9 cellular contexts compared by ENCODE assay signal in the genomic region with DNA sequence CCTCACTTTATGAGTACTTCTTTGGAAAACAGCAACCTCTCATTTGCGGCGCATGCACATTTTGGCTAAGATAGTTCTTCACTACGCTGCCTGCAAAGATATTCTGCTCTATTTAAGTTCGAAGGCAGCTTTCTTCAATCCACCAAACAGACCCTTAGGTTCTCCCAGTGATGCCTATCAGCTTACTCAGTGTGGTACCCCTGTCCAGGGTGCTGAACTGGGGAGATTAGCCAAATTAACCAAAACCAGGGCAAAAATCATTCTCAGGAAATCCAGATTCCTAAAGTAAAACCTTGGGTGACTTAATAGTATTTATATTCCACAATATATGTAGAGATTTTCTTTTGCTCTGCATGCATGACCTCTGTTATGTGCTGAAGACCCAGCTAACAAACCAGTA.
DNase-seq lines count a peak whose midpoint lies in the region; ATAC-seq and TF ChIP-seq lines count a peak whose summit lies in the region.
"Had no signal": no experiment of that assay in that cellular context is flagged by ENCODE, and none has a peak within 500 bp of the region (broad histone marks: within the 10 kb centered on the region; RNA-seq: fewer than 3 reads in every experiment).

No MANE protein-coding gene starts in this region.

- H3K36me3 Mint-ChIP-seq in MCF 10A (ENCODE audit: insufficient read depth, unreplicated experiment) = no peaks in the 10 kb centered on the region
- no peaks in the 10 kb centered on the region for H3K36me3 Mint-ChIP-seq in CD4-positive, alpha-beta T cell (ENCODE audit: low read depth)

- no peaks in the 10 kb centered on the region for H3K79me2 ChIP-seq in fibroblast of lung (ENCODE audit: control insufficient read depth, insufficient read depth, low read length)

- H3K27me3 ChIP-seq in breast epithelium = no peaks in the 10 kb centered on the region
- H3K27me3 ChIP-seq in fibroblast of lung (ENCODE audit: control insufficient read depth, insufficient read depth, low read length) = no peaks in the 10 kb centered on the region
- H3K27me3 ChIP-seq in CD4-positive, alpha-beta T cell (ENCODE audit: control insufficient read depth, insufficient read depth, low read length) = no peaks in the 10 kb centered on the region

- H3K4me3 Mint-ChIP-seq in MCF 10A (ENCODE audit: unreplicated experiment) = no peak overlapping the region
- no peak overlapping the region for H3K4me3 Mint-ChIP-seq in CD4-positive, alpha-beta T cell

- no peak overlapping the region for H3K27ac Mint-ChIP-seq in MCF 10A (ENCODE audit: low read depth, unreplicated experiment)
- H3K27ac Mint-ChIP-seq in CD4-positive, alpha-beta T cell = no peak overlapping the region

- intact Hi-C loops in MCF 10A (cut with micrococcal nuclease) (no loop called here), breast epithelium (cut with DNase I; ENCODE audit: low total_unique reads) (no loop called here)
- intact Hi-C loops in CD4-positive, alpha-beta T cell (cut with DNase I, micrococcal nuclease) = no loop called here

- no peaks in the 10 kb centered on the region for H3K4me1 Mint-ChIP-seq in MCF 10A (ENCODE audit: insufficient read depth, unreplicated experiment)
- H3K4me1 Mint-ChIP-seq in CD4-positive, alpha-beta T cell (ENCODE audit: low read depth) = no peaks in the 10 kb centered on the region

- no peak for TF ChIP-seq CTCF in MCF 10A (IDR thresholded peaks at IDR 0.05; ENCODE audit: unreplicated experiment)
- TF ChIP-seq CTCF in breast epithelium (IDR thresholded peaks at IDR 0.05) = no peak
- TF ChIP-seq CTCF in fibroblast of lung (conservative IDR thresholded peaks at IDR 0.05 in 1 of 2, IDR thresholded peaks at IDR 0.05 in 1 of 2; ENCODE audit: low read depth in 1 of 2, low read length in 2 of 2) = no peak
- no peak for TF ChIP-seq CTCF in CD4-positive, alpha-beta T cell (IDR thresholded peaks at IDR 0.05)

- DNase-seq in MCF 10A (ENCODE audit: unreplicated experiment) (peak; percentile 62), breast epithelium (ENCODE audit: low spot score in 2 of 2) (no peak), OCI-M1 (lab: John Stamatoyannopoulos, UW) (peak; percentile 68), fibroblast of lung (ENCODE audit: low read depth in 2 of 2) (peak; percentile 6 to 43), stromal cell of bone marrow (ENCODE audit: low read depth) (peak; percentile 10), NOMO-1 treated with dmso at 0.1 percent for 144 hours (lab: John Stamatoyannopoulos, UW; ENCODE audit: unreplicated experiment) (no peak)
- DNase-seq in activated CD8-positive, alpha-beta memory T cell treated with anti-CD3 and anti-CD28 coated beads for 24 hours = no peak
- DNase-seq in CD4-positive, alpha-beta T cell = no peak

- H3K4me3 ChIP-seq in breast epithelium (no peak overlapping the region), fibroblast of lung (replicated peaks in 1 of 4; ENCODE audit: control extremely low read depth in 1 of 4, insufficient read depth in 1 of 4, low read depth in 3 of 4, low read length in 4 of 4) (no peak overlapping the region)
- H3K4me3 ChIP-seq: PC-9 had no signal

- H2AFZ ChIP-seq in fibroblast of lung (ENCODE audit: low read length) = no peak overlapping the region
- H2AFZ ChIP-seq: PC-9 had no signal

- peaks cover 8% of the 10 kb centered on the region for H3K9me3 Mint-ChIP-seq in MCF 10A (ENCODE audit: unreplicated experiment)
- peaks cover 3% of the 10 kb centered on the region for H3K9me3 Mint-ChIP-seq in CD4-positive, alpha-beta T cell

- H3K4me2 ChIP-seq in fibroblast of lung (ENCODE audit: extremely low read depth, insufficient read depth, low read length) = no peak overlapping the region
- H3K4me2 ChIP-seq: PC-9 had no signal

- H3K4me1 ChIP-seq in breast epithelium = no peaks in the 10 kb centered on the region
- no peaks in the 10 kb centered on the region for H3K4me1 ChIP-seq in fibroblast of lung (ENCODE audit: control insufficient read depth, extremely low read depth, insufficient read depth, low read length)

- peaks cover 26% of the 10 kb centered on the region for H3K27me3 Mint-ChIP-seq in MCF 10A (ENCODE audit: insufficient read depth, unreplicated experiment)
- no peaks in the 10 kb centered on the region for H3K27me3 Mint-ChIP-seq in CD4-positive, alpha-beta T cell

- no peaks in the 10 kb centered on the region for H3K36me3 ChIP-seq in breast epithelium
- H3K36me3 ChIP-seq in fibroblast of lung (ENCODE audit: control insufficient read depth, insufficient read depth, low read length) = no peaks in the 10 kb centered on the region

- CTCF ChIA-PET in MCF 10A (lab: Yijun Ruan, JAX) = no interaction called here
- CTCF ChIA-PET in CD4-positive, alpha-beta T cell (lab: Charles Lee) = no interaction called here

- H4K20me1 ChIP-seq in fibroblast of lung (ENCODE audit: control insufficient read depth, extremely low read depth, insufficient read depth, low read length) = no peaks in the 10 kb centered on the region

- no peak overlapping the region for H3K27ac ChIP-seq in breast epithelium
- H3K27ac ChIP-seq in fibroblast of lung (ENCODE audit: insufficient read depth, low read length) = no peak overlapping the region
- H3K27ac ChIP-seq in CD4-positive, alpha-beta T cell (ENCODE audit: low read depth, low read length) = no peak overlapping the region
- H3K27ac ChIP-seq: PC-9 had no signal

- H3K9me3 ChIP-seq in breast epithelium (no peaks in the 10 kb centered on the region), fibroblast of lung (ENCODE audit: control insufficient read depth, insufficient read depth, low read depth, low read length) (no peaks in the 10 kb centered on the region)
- H3K9me3 ChIP-seq in CD4-positive, alpha-beta T cell (ENCODE audit: control insufficient read depth, low read length) = no peaks in the 10 kb centered on the region

- TF ChIP-seq POLR2A in breast epithelium (IDR thresholded peaks at IDR 0.05) = no peak

- H3K9ac ChIP-seq in fibroblast of lung (ENCODE audit: insufficient read depth, low read length) = no peak overlapping the region

- no TSS peak for BruUV-seq in MCF 10A (replicated peaks; lab: Mats Ljungman, UMichigan)

- POLR2A ChIA-PET in MCF 10A (lab: Yijun Ruan, JAX) = no interaction called here
- POLR2A ChIA-PET in CD4-positive, alpha-beta T cell (lab: Charles Lee) = no interaction called here

- no peak for ATAC-seq in CD4-positive, alpha-beta T cell (ENCODE audit: poor library complexity)

Comparison
In these comparisons a context has a peak if more than half of its experiments do, and no peak if none do; other contexts are left out.
1. DNase-seq: peak in MCF 10A (single experiment), OCI-M1 (single experiment), fibroblast of lung (2 of 2) and stromal cell of bone marrow (single experiment); none in breast epithelium (0 of 2), activated CD8-positive, alpha-beta memory T cell treated with anti-CD3 and anti-CD28 coated beads for 24 hours (single experiment), CD4-positive, alpha-beta T cell (0 of 10) and NOMO-1 treated with dmso at 0.1 percent for 144 hours (single experiment).